ENCODE assay signal across 30 cellular contexts in genomic region chr1:27475707-27476106, GRCh38. TPM values are rescaled to one million over a fixed set of nuclear protein-coding genes. Genes with fewer than 3 reads are reported as not detected.
DNase-seq lines count a peak whose midpoint lies in the region; ATAC-seq, FAIRE-seq and TF ChIP-seq lines count a peak whose summit lies in the region.
"Had no signal": no experiment of that assay in that cellular context is flagged by ENCODE, and none has a peak within 500 bp of the region (broad histone marks: within the 10 kb centered on the region; RNA-seq: fewer than 3 reads in every experiment).

No MANE protein-coding gene starts in this region.

- peaks cover 42% of the 10 kb centered on the region for H3K36me3 Mint-ChIP-seq in activated T-cell treated with anti-CD3 and anti-CD28 coated beads, Interleukin-2, amount 50 U/mL, for 24 hours (ENCODE audit: low read depth)
- H3K36me3 Mint-ChIP-seq in activated T-cell treated with anti-CD3 and anti-CD28 coated beads, Interleukin-2, amount 50 U/mL, for 4 hours (ENCODE audit: insufficient read depth) = peaks cover 20% of the 10 kb centered on the region

- H2AFZ ChIP-seq in H1 (ENCODE audit: low read length) = no peak overlapping the region

- H3K27ac Mint-ChIP-seq in activated T-cell treated with anti-CD3 and anti-CD28 coated beads, Interleukin-2, amount 50 U/mL, for 24 hours = peak overlapping the region; percentile 42

- H3K9ac ChIP-seq in H1 (replicated peaks in 1 of 4; ENCODE audit: extremely low read depth in 1 of 4, low read depth in 3 of 4, low read length in 3 of 4) = no peak overlapping the region

- no peak overlapping the region for H3K56ac ChIP-seq in H1 (replicated peaks; ENCODE audit: insufficient read length, low read depth, low read length)

- H3K79me1 ChIP-seq in H1 (ENCODE audit: low read depth, low read length) = peaks cover 3% of the 10 kb centered on the region

- no peak overlapping the region for H3K27ac ChIP-seq in HEK293 (ENCODE audit: extremely low read depth, low read depth, low read length)
- 0 out of 2 replicates have a peak overlapping the region, but pooled peaks have one; percentile 30 for H3K27ac ChIP-seq in H1 (ENCODE audit: low read depth, low read length)
- no peak overlapping the region for H3K27ac ChIP-seq in sigmoid colon
- H3K27ac ChIP-seq: A549, colonic mucosa, foreskin keratinocyte, psoas muscle, SJCRH30 had no signal

- H2BK12ac ChIP-seq in H1 (ENCODE audit: low read depth, low read length) = no peak overlapping the region

- TF ChIP-seq EP300 in H1 (IDR thresholded peaks at IDR 0.05; ENCODE audit: borderline replicate concordance in 1 of 2, low read depth in 2 of 2, low read length in 2 of 2) (no peak), sigmoid colon (IDR thresholded peaks at IDR 0.05) (no peak)

- H4K5ac ChIP-seq in H1 (ENCODE audit: insufficient read length, low read depth, low read length) = no peak overlapping the region

- no peak overlapping the region for H2BK5ac ChIP-seq in H1 (ENCODE audit: low read depth, low read length)

- CTCF ChIA-PET in HEK293 (lab: Yijun Ruan, JAX) (interaction anchor here (0.5 to 0.9 kb wide), 3 partner anchors 15 to 131 kb away, joined by 3 to 4 read pairs (median 3); no protein-coding TSS in a partner anchor), H1 (lab: Charles Lee; ENCODE audit: partially characterized antibody) (interaction anchor here (0.6 to 1.7 kb wide), 4 partner anchors 8 to 50 kb away, joined by 3 to 5 read pairs (median 4); no protein-coding TSS in a partner anchor)

- no peaks in the 10 kb centered on the region; the same call in 1 of the 2 replicates for H3K23me2 ChIP-seq in H1 (ENCODE audit: low read depth, low read length)

- H2BK120ac ChIP-seq in H1 (replicated peaks; ENCODE audit: low read depth, low read length) = peak overlapping the region; percentile 54

- H3K14ac ChIP-seq in H1 (ENCODE audit: insufficient read length) = no peak overlapping the region

- H3K36me3 ChIP-seq in HEK293 (ENCODE audit: control insufficient read depth in 2 of 2, insufficient read depth in 1 of 2, low read length in 2 of 2) = no peaks in the 10 kb centered on the region; a peak in 1 of 3 replicates
- no peaks in the 10 kb centered on the region for H3K36me3 ChIP-seq in H1 (ENCODE audit: control insufficient read depth in 2 of 4, insufficient read depth in 4 of 4, low read length in 3 of 4)
- H3K36me3 ChIP-seq in sigmoid colon = no peaks in the 10 kb centered on the region
- H3K36me3 ChIP-seq: colonic mucosa, tibial artery had no signal

- no peak overlapping the region for H3K4ac ChIP-seq in H1 (replicated peaks; ENCODE audit: insufficient read length, low read depth, low read length)

- no peak for TF ChIP-seq RAD21 in H1 (IDR thresholded peaks at IDR 0.05 in 1 of 2, conservative IDR thresholded peaks at IDR 0.05 in 1 of 2; ENCODE audit: low read depth in 2 of 2, low read length in 2 of 2)

- H3K27me3 Mint-ChIP-seq in activated T-cell treated with anti-CD3 and anti-CD28 coated beads, Interleukin-2, amount 50 U/mL, for 24 hours = no peaks in the 10 kb centered on the region
- no peaks in the 10 kb centered on the region for H3K27me3 Mint-ChIP-seq in activated T-cell treated with anti-CD3 and anti-CD28 coated beads, Interleukin-2, amount 50 U/mL, for 4 hours (ENCODE audit: low read depth)
- H3K27me3 Mint-ChIP-seq: activated CD4-positive, alpha-beta memory T cell treated with anti-CD3 and anti-CD28 coated beads for 36 hours; brain; T-cell had no signal

- no peaks in the 10 kb centered on the region for H3K9me3 Mint-ChIP-seq in activated T-cell treated with anti-CD3 and anti-CD28 coated beads, Interleukin-2, amount 50 U/mL, for 24 hours
- H3K9me3 Mint-ChIP-seq in activated T-cell treated with anti-CD3 and anti-CD28 coated beads, Interleukin-2, amount 50 U/mL, for 4 hours = no peaks in the 10 kb centered on the region
- H3K9me3 Mint-ChIP-seq: activated CD4-positive, alpha-beta memory T cell treated with anti-CD3 and anti-CD28 coated beads for 36 hours; H9; T-cell had no signal

- H3K4me3 ChIP-seq in HEK293 (ENCODE audit: low read depth, low read length) (no peak overlapping the region), H1 (ENCODE audit: extremely low read depth in 1 of 4, insufficient read depth in 2 of 4, low read depth in 3 of 4, low read length in 4 of 4) (no peak overlapping the region), sigmoid colon (no peak overlapping the region)
- H3K4me3 ChIP-seq: A549, colonic mucosa, heart right ventricle, psoas muscle, SJCRH30, stomach, tibial artery had no signal

- no peak overlapping the region for H3K4me3 Mint-ChIP-seq in activated T-cell treated with anti-CD3 and anti-CD28 coated beads, Interleukin-2, amount 50 U/mL, for 24 hours
- no peak overlapping the region for H3K4me3 Mint-ChIP-seq in activated T-cell treated with anti-CD3 and anti-CD28 coated beads, Interleukin-2, amount 50 U/mL, for 4 hours
- H3K4me3 Mint-ChIP-seq: activated CD4-positive, alpha-beta memory T cell treated with anti-CD3 and anti-CD28 coated beads for 36 hours; brain; H9 had no signal

- no peak for TF ChIP-seq POLR2A in H1 (IDR thresholded peaks at IDR 0.05; ENCODE audit: control extremely low read depth in 1 of 2, low read depth in 2 of 2, low read length in 2 of 2)
- TF ChIP-seq POLR2A in sigmoid colon (IDR thresholded peaks at IDR 0.05) = no peak

- 98% methylated on average over 4 of the region's 4 CpGs; no CpG with 5 or more reads in 1 of the 2 experiments for WGBS in H1 (ENCODE audit: extremely low coverage in 1 of 2, insufficient coverage in 1 of 2, insufficient read length in 1 of 2, insufficient replicate concordance in 2 of 2, low coverage in 1 of 2, low lambda C conversion rate in 2 of 2, missing lambda C conversion rate in 1 of 2), 2 experiments
- 79 to 81% methylated on average over 4 of the region's 4 CpGs for WGBS in sigmoid colon, 2 donors

- TF ChIP-seq CTCF in HEK293 (tag by site-specific recombination; IDR thresholded peaks at IDR 0.05) (no peak), H1 (IDR thresholded peaks at IDR 0.05; ENCODE audit: control extremely low read depth in 1 of 3, insufficient read depth in 1 of 3, low read depth in 1 of 3, low read length in 3 of 3) (no peak), sigmoid colon (IDR thresholded peaks at IDR 0.05) (no peak), omental fat pad (IDR thresholded peaks at IDR 0.05) (no peak)

- peaks cover 2 to 9% of the 10 kb centered on the region in 2 experiments for H4K20me1 ChIP-seq in H1 (replicated peaks in 1 of 2; ENCODE audit: control insufficient read depth in 1 of 2, insufficient read depth in 2 of 2, low read length in 2 of 2)

- no peaks in the 10 kb centered on the region for H3K9me3 ChIP-seq in HEK293 (ENCODE audit: control insufficient read depth, insufficient read depth, low read depth, low read length)
- no peaks in the 10 kb centered on the region for H3K9me3 ChIP-seq in H1 (ENCODE audit: insufficient read depth in 2 of 2, low read depth in 1 of 2, low read length in 1 of 2)
- no peaks in the 10 kb centered on the region for H3K9me3 ChIP-seq in sigmoid colon
- H3K9me3 ChIP-seq: A549, Caco-2, colonic mucosa, heart right ventricle, psoas muscle, SJCRH30, stomach, tibial artery had no signal

- DNase-seq in activated T-cell treated with anti-CD3 and anti-CD28 coated beads, Interleukin-2, amount 50 U/mL, for 24 hours = no peak
- no peak for DNase-seq in activated T-cell treated with anti-CD3 and anti-CD28 coated beads, Interleukin-2, amount 50 U/mL, for 4 hours
- no peak for DNase-seq in H1 (ENCODE audit: low read depth in 1 of 2, low spot score in 2 of 2)
- peak; percentile 24 for DNase-seq in sigmoid colon
- DNase-seq in omental fat pad (ENCODE audit: low spot score) = no peak
- no peak for DNase-seq in DMS 273 treated with DMSO at 0.1 percent for 48 hours (lab: John Stamatoyannopoulos, UW)
- no peak for DNase-seq in MV-4-11 (lab: John Stamatoyannopoulos, UW)
- DNase-seq: activated T-cell treated with anti-CD3 and anti-CD28 coated beads for 4 hours, AML-193, Caco-2, colonic mucosa, DMS79 treated with DMSO at 0.1 percent for 48 hours, foreskin keratinocyte, GF-D8, H9, heart right ventricle, IMR-90, NCI-H1105, NCI-H187 treated with DMSO at 0.1 percent for 48 hours, nucleus accumbens, psoas muscle, SJCRH30, stomach, T-cell, tibial artery had no signal

- H3K18ac ChIP-seq in H1 (ENCODE audit: extremely low read depth, low read length) = no peak overlapping the region

- intact Hi-C loops in sigmoid colon (cut with DNase I) = no loop called here

- no peak overlapping the region for H4K91ac ChIP-seq in H1 (replicated peaks; ENCODE audit: insufficient read length, low read length)

- no peak for ATAC-seq in activated T-cell treated with anti-CD3 and anti-CD28 coated beads, Interleukin-2, amount 50 U/mL, for 4 hours
- ATAC-seq in omental fat pad (ENCODE audit: low FRiP score) = no peak
- ATAC-seq: A549, foreskin keratinocyte, T-cell had no signal

- no peak overlapping the region for H4K8ac ChIP-seq in H1 (ENCODE audit: extremely low read depth, insufficient read depth, low read length)

- POLR2A ChIA-PET in HEK293 (lab: Yijun Ruan, JAX) = no interaction called here
- POLR2A ChIA-PET in H1 (lab: Charles Lee; ENCODE audit: partially characterized antibody) = interaction anchor here (1.2 to 1.5 kb wide), 2 partner anchors 10 to 14 kb away, joined by 3 to 6 read pairs; partner anchors contain the start of gene WASF2

- no peak overlapping the region for H3K23ac ChIP-seq in H1 (ENCODE audit: insufficient read length)

- H2AK5ac ChIP-seq in H1 (ENCODE audit: low read depth, low read length) = no peak overlapping the region

- H2BK20ac ChIP-seq in H1 (ENCODE audit: low read length) = no peak overlapping the region

- H2BK15ac ChIP-seq in H1 (ENCODE audit: low read length) = no peak overlapping the region

- H3K4me2 ChIP-seq in H1 (ENCODE audit: insufficient read depth in 1 of 2, low read depth in 2 of 2, low read length in 2 of 2) = no peak overlapping the region
- H3K4me2 ChIP-seq: A549 had no signal

- H3K27me3 ChIP-seq in H1 (replicated peaks in 1 of 4; ENCODE audit: control insufficient read depth in 3 of 4, extremely low read depth in 1 of 4, insufficient read depth in 3 of 4, low read length in 3 of 4) (no peaks in the 10 kb centered on the region), sigmoid colon (no peaks in the 10 kb centered on the region)
- H3K27me3 ChIP-seq: colonic mucosa, foreskin keratinocyte, heart right ventricle, SJCRH30, stomach, tibial artery had no signal

- H3K79me2 ChIP-seq in H1 (ENCODE audit: control insufficient read depth in 1 of 2, insufficient read depth in 2 of 2, low read length in 2 of 2) = peaks cover 3 to 78% of the 10 kb centered on the region in 2 experiments; a peak in 3 of 4 replicates

- H3K4me1 ChIP-seq in HEK293 (ENCODE audit: control insufficient read depth, insufficient read depth, low read length) = no peaks in the 10 kb centered on the region
- no peaks in the 10 kb centered on the region; a peak in 1 of 7 replicates for H3K4me1 ChIP-seq in H1 (replicated peaks in 1 of 4; ENCODE audit: control insufficient read depth in 3 of 4, insufficient read depth in 4 of 4, low read length in 3 of 4)
- H3K4me1 ChIP-seq in sigmoid colon = peaks cover 0 to 68% (median 51%) of the 10 kb centered on the region in 4 donors
- H3K4me1 ChIP-seq: Caco-2, colonic mucosa, SJCRH30 had no signal

- no peak for FAIRE-seq in H1 (lab: Jason Lieb, UNC)
- FAIRE-seq: A549, RCC 7860 had no signal

- H3K4me1 Mint-ChIP-seq in activated T-cell treated with anti-CD3 and anti-CD28 coated beads, Interleukin-2, amount 50 U/mL, for 24 hours (ENCODE audit: low read depth) = peaks cover 73% of the 10 kb centered on the region
- peaks cover 65% of the 10 kb centered on the region for H3K4me1 Mint-ChIP-seq in activated T-cell treated with anti-CD3 and anti-CD28 coated beads, Interleukin-2, amount 50 U/mL, for 4 hours (ENCODE audit: low read depth)

RNA-seq across cellular contexts. Expression of gene WASF2, which starts 14.3 kb away (rescaled TPM):
- 10 to 100 TPM; 82.2 to 98.7 (median 87.1) TPM for total RNA-seq in activated T-cell treated with anti-CD3 and anti-CD28 coated beads, Interleukin-2, amount 50 U/mL, for 4 hours
- 78.9 and 86.6 TPM in 2 replicates for total RNA-seq in H1 (2021; fragmentation: NEBNext Ultra II Directional; extraction: Animal tissue kit (Norgen Biotek cat#: 25700))
- polyA plus RNA-seq in H1 (2011; rRNA removed) (32.1 and 44.3 TPM in 2 replicates), sigmoid colon (10 to 100 TPM; 30.0 to 69.6 (median 30.5) TPM)
- polyA plus RNA-seq in H1 (2011; cell fraction: cytosol; rRNA removed) = 26.2 TPM
- 60.6 TPM for polyA plus RNA-seq in H1 (2011; cell fraction: nucleus; rRNA removed)
- polyA plus RNA-seq in H1 (2012, experiment 1 of 2) = 42.0 to 51.1 TPM (median 44.6 TPM) in 4 replicates
- polyA plus RNA-seq in H1 (2012, experiment 2 of 2) = 36.9 TPM
- 43.5 TPM for polyA plus RNA-seq in H1 (2013, experiment 1 of 2)
- polyA plus RNA-seq in H1 (2013, experiment 2 of 2) = 43.4 TPM
- 32.2 and 35.0 TPM in 2 replicates for polyA minus RNA-seq in H1 (2011; rRNA and poly(A)+ RNA removed)
- polyA minus RNA-seq in H1 (2011; cell fraction: cytosol; rRNA and poly(A)+ RNA removed) = 28.4 TPM
- polyA minus RNA-seq in H1 (2011; cell fraction: nucleus; rRNA and poly(A)+ RNA removed) = 26.5 TPM
- total RNA-seq in sigmoid colon (10 to 100 TPM; 43.9 to 63.2 (median 59.9) TPM), omental fat pad (10 to 100 TPM; 43.4 to 87.8 (median 60.5) TPM)
